ENCODE assay signal across 8 cellular contexts in genomic region chr12:69239922-69240624, GRCh38. TPM values are rescaled to one million over a fixed set of nuclear protein-coding genes. Genes with fewer than 3 reads are reported as not detected.
DNase-seq lines count a peak whose midpoint lies in the region; ATAC-seq, FAIRE-seq and TF ChIP-seq lines count a peak whose summit lies in the region.

No MANE protein-coding gene starts in this region.

- ATAC-seq in GM21825 (IDR thresholded peaks at IDR 0.05; ENCODE audit: unreplicated experiment): peak; percentile 24

- peak overlapping the region; percentile 83 to 97 for H3K27ac ChIP-seq in kidney (ENCODE audit: low read depth in 2 of 2, low read length in 2 of 2)

- no peak for TF ChIP-seq CTCF in GM10248 (IDR thresholded peaks at IDR 0.05; ENCODE audit: control extremely low read depth, extremely low read depth, low read depth, missing control alignments)
- TF ChIP-seq CTCF in LNCaP clone FGC (IDR thresholded peaks at IDR 0.05; ENCODE audit: control insufficient read depth, extremely low read depth, insufficient read depth): no peak
- TF ChIP-seq CTCF in WI38 (IDR thresholded peaks at IDR 0.05; ENCODE audit: low read depth, low read length): no peak
- no peak for TF ChIP-seq CTCF in cardiac fibroblast (IDR thresholded peaks at IDR 0.05; ENCODE audit: low read depth, low read length)
- no peak for TF ChIP-seq CTCF in kidney (IDR thresholded peaks at IDR 0.05; ENCODE audit: borderline replicate concordance, extremely low read depth, insufficient read depth)

- peaks cover 0 to 12% of the 10 kb centered on the region in 2 donors for H3K4me1 ChIP-seq in kidney (ENCODE audit: control insufficient read depth in 1 of 2, insufficient read depth in 1 of 2, low read depth in 1 of 2, low read length in 2 of 2)

- POLR2A ChIA-PET in GM10248 (lab: Yijun Ruan, JAX): no interaction called here

- no peak for FAIRE-seq in kidney (lab: Jason Lieb, UNC)

- peak; percentile 31 for DNase-seq in GM10248 (ENCODE audit: extremely low spot score)
- DNase-seq in LNCaP clone FGC (ENCODE audit: low read depth): no peak
- DNase-seq in cardiac fibroblast (ENCODE audit: low read depth in 2 of 2): peak; percentile 31 to 42
- DNase-seq in kidney: peak; percentile 87
- peak; percentile 15 to 32 for DNase-seq in stimulated activated CD4-positive, alpha-beta T cell treated with anti-CD3 and anti-CD28 coated beads, Interleukin-15, amount 100 ng/mL, for 1 hour (ENCODE audit: low read depth in 1 of 2, low spot score in 1 of 2)
- no peak for DNase-seq in NCI-H446 treated with DMSO at 0.1 percent for 48 hours (lab: John Stamatoyannopoulos, UW)

- CTCF ChIA-PET in GM10248 (lab: Yijun Ruan, JAX): interaction anchor here (0.9 to 2.1 kb wide), 2 partner anchors 37 to 84 kb away, joined by 3 to 6 read pairs; no protein-coding TSS in a partner anchor

- H3K36me3 ChIP-seq in kidney (ENCODE audit: control insufficient read depth in 1 of 2, insufficient read depth in 2 of 2, low read length in 2 of 2): no peaks in the 10 kb centered on the region

- peak overlapping the region; percentile 81 to 95 for H3K9ac ChIP-seq in kidney (ENCODE audit: low read length in 2 of 2)

- H3K9me3 ChIP-seq in kidney (ENCODE audit: control insufficient read depth in 1 of 2, low read length in 2 of 2): no peaks in the 10 kb centered on the region

- peak overlapping the region; percentile 78 for H3K4me3 ChIP-seq in LNCaP clone FGC (ENCODE audit: low read depth, low read length)
- peak overlapping the region; percentile 75 for H3K4me3 ChIP-seq in WI38 (ENCODE audit: low read depth, low read length)
- H3K4me3 ChIP-seq in cardiac fibroblast (replicated peaks in 1 of 2; ENCODE audit: low read depth in 2 of 2, low read length in 2 of 2): peak overlapping the region; percentile 75 to 81
- H3K4me3 ChIP-seq in kidney (ENCODE audit: low read length in 2 of 2): peak overlapping the region; percentile 68 to 91

- intact Hi-C loops in kidney (cut with DNase I): no loop called here

RNA-seq across cellular contexts. Expression of gene CPSF6, which starts 0.7 kb away (rescaled TPM):
- 57.3 TPM for total RNA-seq in kidney
- 21.0 TPM for polyA plus RNA-seq in kidney (ENCODE audit: insufficient read depth, low read depth, low replicate concordance)

Comparison
In these comparisons a context has a peak if more than half of its experiments do, and no peak if none do; other contexts are left out.
1. DNase-seq: peak in GM10248 (single experiment), cardiac fibroblast (2 of 2), kidney (single experiment) and stimulated activated CD4-positive, alpha-beta T cell treated with anti-CD3 and anti-CD28 coated beads, Interleukin-15, amount 100 ng/mL, for 1 hour (2 of 2); none in LNCaP clone FGC (single experiment) and NCI-H446 treated with DMSO at 0.1 percent for 48 hours (single experiment).
2. Peak in every context shown above with its lines, with median percentiles within 50 percentile points of each other: H3K4me3 ChIP-seq.